Comparison of ENCODE assay signal across 9 cellular contexts in the genomic region with DNA sequence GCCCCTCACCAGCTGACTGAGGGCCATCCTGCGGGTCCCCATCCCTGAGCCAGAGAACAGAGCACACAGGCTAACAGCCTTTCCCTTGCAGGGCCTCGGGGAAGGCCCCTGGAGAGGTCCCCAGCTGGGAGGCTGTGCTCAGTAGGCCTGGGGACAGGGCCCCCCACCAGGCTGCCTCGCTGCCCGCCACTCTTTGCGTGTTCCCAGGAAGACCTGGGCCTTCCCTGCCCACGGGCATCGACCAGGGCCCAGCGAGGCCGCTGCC. TPM values are rescaled to one million over a fixed set of nuclear protein-coding genes. Genes with fewer than 3 reads are reported as not detected.
DNase-seq lines count a peak whose midpoint lies in the region; ATAC-seq and TF ChIP-seq lines count a peak whose summit lies in the region.
"Had no signal": no experiment of that assay in that cellular context is flagged by ENCODE, and none has a peak within 500 bp of the region (broad histone marks: within the 10 kb centered on the region; RNA-seq: fewer than 3 reads in every experiment).

No MANE protein-coding gene starts in this region.

- H3K36me3 ChIP-seq in muscle layer of duodenum (ENCODE audit: control insufficient read depth in 1 of 2, insufficient read depth in 2 of 2, low read length in 2 of 2) (no peaks in the 10 kb centered on the region), transverse colon (no peaks in the 10 kb centered on the region)

- H3K27ac ChIP-seq in coronary artery, result peak overlapping the region; percentile 10 to 19
- H3K27ac ChIP-seq in muscle layer of duodenum (ENCODE audit: low read length), result peak overlapping the region; percentile 67
- H3K27ac ChIP-seq in transverse colon, result peak overlapping the region; percentile 60 to 77 (median 74)

- ATAC-seq in activated T-cell treated with anti-CD3 and anti-CD28 coated beads, Interleukin-2, amount 50 U/mL, for 72 hours (replicated peaks in 1 of 2), result no peak
- no peak for ATAC-seq in HG03521 (IDR thresholded peaks at IDR 0.05; ENCODE audit: unreplicated experiment)

- in situ Hi-C loops in transverse colon (cut with MboI; ENCODE audit: low pct_ligation_motif_present in 1 of 4, low pct_unique_long_range_greater_than_20kb in 1 of 4, low sequenced_read_pairs in 3 of 4), result loop anchor here in 1 of 4 donors (25.0 kb wide), 1 partner anchor 216 kb away; a partner anchor contains a TSS

- TF ChIP-seq POLR2A in transverse colon (IDR thresholded peaks at IDR 0.05), result no peak

- no peaks in the 10 kb centered on the region for H3K9me3 Mint-ChIP-seq in activated T-cell treated with anti-CD3 and anti-CD28 coated beads, Interleukin-2, amount 50 U/mL, for 72 hours

- H3K27me3 Mint-ChIP-seq in activated T-cell treated with anti-CD3 and anti-CD28 coated beads, Interleukin-2, amount 50 U/mL, for 72 hours (ENCODE audit: low read depth), result peaks cover 11% of the 10 kb centered on the region

- peak overlapping the region; percentile 53 to 94 for H3K4me3 Mint-ChIP-seq in activated T-cell treated with anti-CD3 and anti-CD28 coated beads, Interleukin-2, amount 50 U/mL, for 72 hours

- TF ChIP-seq EP300 in transverse colon (IDR thresholded peaks at IDR 0.05; ENCODE audit: low read depth), result no peak

- H3K36me3 Mint-ChIP-seq in activated T-cell treated with anti-CD3 and anti-CD28 coated beads, Interleukin-2, amount 50 U/mL, for 72 hours (ENCODE audit: insufficient read depth in 2 of 2), result no peaks in the 10 kb centered on the region

- intact Hi-C loops in transverse colon (cut with DNase I; ENCODE audit: low total_unique reads), result no loop called here

- DNase-seq in activated T-cell treated with anti-CD3 and anti-CD28 coated beads, Interleukin-2, amount 50 U/mL, for 72 hours, result no peak
- no peak for DNase-seq in activated T-cell treated with anti-CD3 and anti-CD28 coated beads, Interleukin-2, amount 50 U/mL, for 48 hours
- DNase-seq in coronary artery (ENCODE audit: low spot score), result no peak
- DNase-seq in transverse colon, result no peak
- DNase-seq in NCI-H524 treated with DMSO at 0.1 percent for 48 hours (lab: John Stamatoyannopoulos, UW), result no peak
- no peak for DNase-seq in Kasumi-1 (lab: John Stamatoyannopoulos, UW)

- WGBS in transverse colon (ENCODE audit: low coverage in 1 of 2), 2 donors, result 42% methylated on average over 7 of the region's 9 CpGs; no CpG with 5 or more reads in 1 of the 2 donors

- H3K4me1 Mint-ChIP-seq in activated T-cell treated with anti-CD3 and anti-CD28 coated beads, Interleukin-2, amount 50 U/mL, for 72 hours (ENCODE audit: low read depth), result peaks cover 7% of the 10 kb centered on the region

- TF ChIP-seq CTCF in coronary artery (IDR thresholded peaks at IDR 0.05) (no peak), transverse colon (IDR thresholded peaks at IDR 0.05) (no peak)

- H3K4me3 ChIP-seq in coronary artery, result peak overlapping the region; percentile 70
- peak overlapping the region; percentile 65 to 76 for H3K4me3 ChIP-seq in muscle layer of duodenum (ENCODE audit: low read depth in 1 of 2, low read length in 2 of 2)
- H3K4me3 ChIP-seq in transverse colon, result peak overlapping the region; percentile 37 to 76 (median 60)

- H3K9me3 ChIP-seq in muscle layer of duodenum (ENCODE audit: control insufficient read depth in 1 of 2, low read length in 2 of 2), result no peaks in the 10 kb centered on the region
- no peaks in the 10 kb centered on the region for H3K9me3 ChIP-seq in transverse colon

- peaks cover 0 to 8% of the 10 kb centered on the region in 2 donors for H3K4me1 ChIP-seq in muscle layer of duodenum (ENCODE audit: control insufficient read depth in 1 of 2, insufficient read depth in 2 of 2, low read length in 2 of 2)
- H3K4me1 ChIP-seq in transverse colon, result peaks cover 0 to 26% (median 20%) of the 10 kb centered on the region in 4 donors

- H3K27ac Mint-ChIP-seq in activated T-cell treated with anti-CD3 and anti-CD28 coated beads, Interleukin-2, amount 50 U/mL, for 72 hours, result no peak overlapping the region

- H3K27me3 ChIP-seq in muscle layer of duodenum (ENCODE audit: low read depth, low read length) (peaks cover 12% of the 10 kb centered on the region), transverse colon (peaks cover 36% of the 10 kb centered on the region)

RNA-seq across cellular contexts. Expression of a gene that starts 0.8 kb away (rescaled TPM):
- total RNA-seq in activated T-cell treated with anti-CD3 and anti-CD28 coated beads, Interleukin-2, amount 50 U/mL, for 72 hours, result 1 to 10 TPM; 7.3 to 7.4 TPM
- 100 to 1,000 TPM in 1 of 4 donors, 10 to 100 TPM in 3; 30.2 to 221 (median 50.7) TPM for total RNA-seq in transverse colon

RNA-seq across cellular contexts. Expression of a gene that starts 15.7 kb away (rescaled TPM):
- under 1 TPM; 0.56 to 0.72 TPM for total RNA-seq in activated T-cell treated with anti-CD3 and anti-CD28 coated beads, Interleukin-2, amount 50 U/mL, for 72 hours
- total RNA-seq in transverse colon, result 1 to 10 TPM; 2.0 to 5.6 (median 3.6) TPM

RNA-seq across cellular contexts. Expression of a gene that starts 36.1 kb away (rescaled TPM):
- not detected for total RNA-seq in activated T-cell treated with anti-CD3 and anti-CD28 coated beads, Interleukin-2, amount 50 U/mL, for 72 hours
- 1 to 10 TPM in 2 of 4 donors, not detected in 2; 1.6 to 3.8 TPM for total RNA-seq in transverse colon
- total RNA-seq: lung microvascular endothelial cell had no signal

RNA-seq across cellular contexts. Expression of a gene that starts 40.7 kb away (rescaled TPM):
- 10 to 100 TPM; 39.1 to 50.6 TPM for total RNA-seq in activated T-cell treated with anti-CD3 and anti-CD28 coated beads, Interleukin-2, amount 50 U/mL, for 72 hours
- total RNA-seq in transverse colon, result 10 to 100 TPM in 2 of 4 donors, under 1 TPM in 1, not detected in 1; 1.00 to 41.3 (median 37.4) TPM

RNA-seq across cellular contexts. Expression of a gene that starts 47.7 kb away (rescaled TPM):
- total RNA-seq in activated T-cell treated with anti-CD3 and anti-CD28 coated beads, Interleukin-2, amount 50 U/mL, for 72 hours, result not detected
- 10 to 100 TPM in 3 of 4 donors, 1 to 10 TPM in 1; 3.4 to 99.1 (median 62.6) TPM for total RNA-seq in transverse colon
- total RNA-seq: lung microvascular endothelial cell had no signal

Comparison
In these comparisons a context has a peak if more than half of its experiments do, and no peak if none do; other contexts are left out.
1. H3K27ac ChIP-seq: peak in every context shown above with its lines; median percentile 74 in transverse colon; 67 in muscle layer of duodenum; 14 in coronary artery.